Comparison of ENCODE assay signal across 8 cellular contexts in the genomic region with DNA sequence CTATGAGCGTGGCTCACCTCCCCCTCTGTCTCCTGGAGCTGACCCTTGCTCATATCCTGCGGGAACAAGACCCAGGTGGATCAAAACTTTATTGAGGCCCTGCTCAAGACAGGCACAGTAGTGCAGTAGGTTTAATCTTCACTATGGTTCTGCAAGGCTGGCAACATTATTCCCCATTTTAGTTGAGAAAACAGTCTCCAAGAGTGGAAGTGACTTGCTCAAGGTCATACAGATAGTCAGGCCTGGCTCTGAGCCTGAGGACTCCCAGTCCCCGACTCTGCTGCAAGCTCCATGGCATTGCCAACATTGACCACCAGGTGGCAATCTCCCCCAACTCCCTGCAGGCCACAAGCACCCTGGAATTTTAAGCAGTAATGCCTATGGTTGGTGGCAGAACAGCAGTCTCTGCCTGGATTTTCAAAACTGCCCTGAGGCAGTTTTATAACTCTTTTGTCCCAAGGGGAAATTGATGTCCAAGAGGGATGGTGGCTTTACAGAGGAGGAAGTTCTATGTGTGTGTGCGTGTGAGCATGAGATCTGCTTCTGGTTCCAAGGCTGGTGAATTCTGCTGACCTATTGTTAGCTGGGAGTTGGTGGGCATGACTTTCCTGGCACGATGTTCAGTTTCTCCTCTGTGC. TPM values are rescaled to one million over a fixed set of nuclear protein-coding genes. Genes with fewer than 3 reads are reported as not detected.
DNase-seq lines count a peak whose midpoint lies in the region; ATAC-seq and TF ChIP-seq lines count a peak whose summit lies in the region.

No MANE protein-coding gene starts in this region.

- no peak overlapping the region for H3K4ac ChIP-seq in neuronal stem cell (ENCODE audit: low read length)

- no peak overlapping the region for H2AK5ac ChIP-seq in neuronal stem cell (ENCODE audit: low read depth, low read length)

- no peaks in the 10 kb centered on the region for H3K79me1 ChIP-seq in neuronal stem cell (ENCODE audit: low read depth, low read length)

- WGBS in neuronal stem cell (ENCODE audit: extremely low coverage in 2 of 2, insufficient read length in 2 of 2, insufficient replicate concordance in 1 of 2), 2 donors, result no CpG with 5 or more reads among the region's 5 CpGs
- WGBS in stomach, 5 donors, result 54 to 66% (median 60%) methylated on average over 4 to 5 of the region's 5 CpGs

- H3K4me1 ChIP-seq in Karpas-422 (ENCODE audit: low read length) (peaks cover 58% of the 10 kb centered on the region), neuronal stem cell (ENCODE audit: control insufficient read depth in 2 of 2, insufficient read depth in 1 of 2, low read depth in 1 of 2, low read length in 2 of 2) (no peaks in the 10 kb centered on the region), stomach (no peaks in the 10 kb centered on the region)

- TF ChIP-seq EP300 in stomach (IDR thresholded peaks at IDR 0.05), result no peak

- H2BK5ac ChIP-seq in neuronal stem cell (ENCODE audit: low read length), result no peak overlapping the region

- peak; percentile 99 for TF ChIP-seq CTCF in C4-2B (conservative IDR thresholded peaks at IDR 0.05)
- peak; percentile 98 for TF ChIP-seq CTCF in fibroblast of the aortic adventitia (IDR thresholded peaks at IDR 0.05; ENCODE audit: insufficient read depth, low read length)
- TF ChIP-seq CTCF in stomach (IDR thresholded peaks at IDR 0.05), result peak in 5 of 7 experiments; percentile 67 to 94 (median 90)

- H4K20me1 ChIP-seq in Karpas-422 (ENCODE audit: insufficient read depth, low read depth, low read length), result no peaks in the 10 kb centered on the region

- no peak overlapping the region for H3K4me2 ChIP-seq in Karpas-422 (ENCODE audit: low read depth, low read length, poor library complexity, severe bottlenecking)
- no peak overlapping the region for H3K4me2 ChIP-seq in neuronal stem cell (ENCODE audit: insufficient read depth, low read length, poor library complexity, severe bottlenecking)

- intact Hi-C loops in stomach (cut with DNase I; ENCODE audit: low total_unique reads), result loop anchor here (5.0 kb wide), 1 partner anchor 224 kb away; no protein-coding TSS in a partner anchor

- ATAC-seq in GM19452 (IDR thresholded peaks at IDR 0.05; ENCODE audit: unreplicated experiment), result peak; percentile 75

- H2BK12ac ChIP-seq in neuronal stem cell (ENCODE audit: low read length), result no peak overlapping the region

- no peak overlapping the region for H4K8ac ChIP-seq in neuronal stem cell (ENCODE audit: low read depth, low read length)

- TF ChIP-seq POLR2A in stomach (IDR thresholded peaks at IDR 0.05), result no peak

- no peak overlapping the region for H3K14ac ChIP-seq in neuronal stem cell (ENCODE audit: low read length)

- H3K23ac ChIP-seq in neuronal stem cell (ENCODE audit: low read depth, low read length, poor library complexity), result no peak overlapping the region

- H3K27ac ChIP-seq in C4-2B (no peak overlapping the region), Karpas-422 (ENCODE audit: low read length) (peak overlapping the region; percentile 80), neuronal stem cell (replicated peaks; ENCODE audit: low read length) (no peak overlapping the region), stomach (no peak overlapping the region)

- H2AFZ ChIP-seq in Karpas-422 (ENCODE audit: low read length), result no peak overlapping the region
- H2AFZ ChIP-seq in neuronal stem cell (ENCODE audit: low read length), result no peak overlapping the region

- H4K91ac ChIP-seq in neuronal stem cell (ENCODE audit: low read depth, low read length, poor library complexity), result no peak overlapping the region

- H3K4me3 ChIP-seq in Karpas-422 (ENCODE audit: low read length) (no peak overlapping the region), fibroblast of the aortic adventitia (ENCODE audit: low read depth, low read length) (no peak overlapping the region), neuronal stem cell (ENCODE audit: low read length in 2 of 2) (no peak overlapping the region), stomach (no peak overlapping the region)

- no peaks in the 10 kb centered on the region for H3K9me2 ChIP-seq in Karpas-422 (replicated peaks; ENCODE audit: insufficient read depth, low read length)

- DNase-seq in Karpas-422 (peak; percentile 91), RKO (ENCODE audit: low spot score) (peak; percentile 79), activated T-helper 1 cell treated with Interleukin-2 at 50 U/mL for 16 hours (ENCODE audit: low read depth) (peak; percentile 56), fibroblast of the aortic adventitia (ENCODE audit: low read depth) (peak; percentile 90), neuronal stem cell (ENCODE audit: low spot score) (peak; percentile 78), stomach (peak; percentile 87)

- peak overlapping the region; percentile 36 for H3K9ac ChIP-seq in Karpas-422 (ENCODE audit: low read length)
- H3K9ac ChIP-seq in neuronal stem cell (ENCODE audit: low read depth, low read length, poor library complexity), result no peak overlapping the region

- no peaks in the 10 kb centered on the region for H3K79me2 ChIP-seq in Karpas-422 (ENCODE audit: low read length)

- H3K18ac ChIP-seq in neuronal stem cell (ENCODE audit: low read length), result no peak overlapping the region

- H2BK120ac ChIP-seq in neuronal stem cell (ENCODE audit: low read depth, low read length), result no peak overlapping the region

- no peaks in the 10 kb centered on the region for H3K9me3 ChIP-seq in Karpas-422 (ENCODE audit: low read length)
- H3K9me3 ChIP-seq in neuronal stem cell (replicated peaks in 1 of 2; ENCODE audit: control insufficient read depth in 2 of 2, insufficient read depth in 1 of 2, low read depth in 1 of 2, low read length in 2 of 2), result peaks cover 0 to 2% of the 10 kb centered on the region in 2 donors
- H3K9me3 ChIP-seq in stomach, result no peaks in the 10 kb centered on the region

- peaks cover 12% of the 10 kb centered on the region; the same call in 1 of the 2 replicates for H3K36me3 ChIP-seq in Karpas-422 (ENCODE audit: insufficient read depth, low read length)
- H3K36me3 ChIP-seq in neuronal stem cell (replicated peaks in 1 of 2; ENCODE audit: control insufficient read depth in 2 of 2, insufficient read depth in 2 of 2, low read length in 2 of 2), result no peaks in the 10 kb centered on the region
- no peaks in the 10 kb centered on the region for H3K36me3 ChIP-seq in stomach

- no peak overlapping the region for H2BK15ac ChIP-seq in neuronal stem cell (ENCODE audit: low read length)

- H3K27me3 ChIP-seq in Karpas-422 (ENCODE audit: low read length) (no peaks in the 10 kb centered on the region), neuronal stem cell (ENCODE audit: control insufficient read depth in 3 of 3, insufficient read depth in 3 of 3, low read depth in 1 of 3, low read length in 3 of 3) (no peaks in the 10 kb centered on the region), stomach (no peaks in the 10 kb centered on the region)

RNA-seq across cellular contexts. Expression of a gene that starts 34.1 kb away (rescaled TPM):
- total RNA-seq in Karpas-422 (2014; rRNA removed; shearing (Covaris generic); ENCODE audit: low replicate concordance), result 103 and 133 TPM in 2 replicates
- total RNA-seq in fibroblast of the aortic adventitia (ENCODE audit: low replicate concordance) (2.9 and 5.2 TPM in 2 replicates), stomach (10 to 100 TPM in 2 of 5 donors, 1 to 10 TPM in 2, under 1 TPM in 1; 0.58 to 33.5 (median 8.7) TPM)
- polyA plus RNA-seq in neuronal stem cell (2013, experiment 1 of 2), result 6.0 TPM
- polyA plus RNA-seq in neuronal stem cell (2013, experiment 2 of 2), result 6.6 TPM
- polyA plus RNA-seq in stomach, result 1 to 10 TPM; 1.5 to 5.6 (median 1.9) TPM
